In genomic region chr16:29989111-29989858, GRCh38 we compare ENCODE assay signal across 30 cellular contexts. TPM values are rescaled to one million over a fixed set of nuclear protein-coding genes. Genes with fewer than 3 reads are reported as not detected.
DNase-seq lines count a peak whose midpoint lies in the region; ATAC-seq and TF ChIP-seq lines count a peak whose summit lies in the region.
"Had no signal": no experiment of that assay in that cellular context is flagged by ENCODE, and none has a peak within 500 bp of the region (broad histone marks: within the 10 kb centered on the region; RNA-seq: fewer than 3 reads in every experiment).

No MANE protein-coding gene starts in this region.

- H3K36me3 Mint-ChIP-seq in activated naive CD4-positive, alpha-beta T cell treated with anti-CD3 and anti-CD28 coated beads, Interleukin-2, amount 50 U/mL, for 72 hours: peaks cover 0 to 10% of the 10 kb centered on the region in 2 donors
- H3K36me3 Mint-ChIP-seq in brain: peaks cover 34% of the 10 kb centered on the region
- H3K36me3 Mint-ChIP-seq: natural killer cell had no signal

- peak overlapping the region; percentile 73 to 86 (median 80) for H3K27ac ChIP-seq in upper lobe of left lung
- H3K27ac ChIP-seq: ascending aorta, BLaER1, heart right ventricle, HL-60, Peyer's patch, SJCRH30 had no signal

- TF ChIP-seq CTCF in brain (conservative IDR thresholded peaks at IDR 0.05) (no peak), mucosa of descending colon (IDR thresholded peaks at IDR 0.05) (no peak), upper lobe of left lung (IDR thresholded peaks at IDR 0.05) (no peak)

- ATAC-seq in activated naive CD4-positive, alpha-beta T cell treated with anti-CD3 and anti-CD28 coated beads, Interleukin-2, amount 50 U/mL, for 72 hours: no peak
- peak; percentile 61 for ATAC-seq in mucosa of descending colon
- ATAC-seq in upper lobe of left lung (ENCODE audit: low FRiP score in 2 of 2): peak; percentile 15 to 74
- no peak for ATAC-seq in GM21360 (IDR thresholded peaks at IDR 0.05; ENCODE audit: unreplicated experiment)
- ATAC-seq: activated CD4-positive, alpha-beta T cell treated with anti-CD3 and anti-CD28 coated beads for 36 hours; activated T-cell treated with anti-CD3 and anti-CD28 coated beads, Interleukin-2, amount 50 U/mL, for 72 hours; GM12878; heart right ventricle; left cardiac atrium; natural killer cell; T-cell had no signal

- DNase-seq in activated naive CD4-positive, alpha-beta T cell treated with anti-CD3 and anti-CD28 coated beads, Interleukin-2, amount 50 U/mL, for 72 hours (ENCODE audit: low spot score in 2 of 2): no peak
- no peak for DNase-seq in activated naive CD4-positive, alpha-beta T cell (lab: John Stamatoyannopoulos, UW)
- DNase-seq in mucosa of descending colon (peak in 2 of 3 donors; percentile 41 to 48), upper lobe of left lung (peak in 1 of 2 donors; percentile 87), NCI-H2081 (lab: John Stamatoyannopoulos, UW) (no peak), T-helper 9 cell (no peak)
- DNase-seq: activated CD4-positive, alpha-beta T cell treated with anti-CD3 and anti-CD28 coated beads for 36 hours; activated naive CD4-positive, alpha-beta T cell treated with anti-CD3 and anti-CD28 coated beads, Interleukin-2, amount 10 ng/mL, durations not matched to agents 7 days and 5 days; activated T-cell treated with anti-CD3 and anti-CD28 coated beads, Interleukin-2, amount 50 U/mL, for 72 hours; Calu3; central memory CD4-positive, alpha-beta T cell; foreskin fibroblast; heart right ventricle; Kasumi-1; left cardiac atrium; natural killer cell; NCI-H1694 treated with DMSO at 0.1 percent for 48 hours; NCI-H2171 treated with DMSO at 0.1 percent for 48 hours; NCI-H524 treated with DMSO at 0.1 percent for 48 hours; SJCRH30; T-cell had no signal

- intact Hi-C loops in mucosa of descending colon (cut with DNase I, micrococcal nuclease): no loop called here

- H3K36me3 ChIP-seq in mucosa of descending colon (ENCODE audit: low read depth) (peaks cover 13% of the 10 kb centered on the region), upper lobe of left lung (peaks cover 40 to 96% (median 82%) of the 10 kb centered on the region in 4 donors)

- no peak for TF ChIP-seq EP300 in upper lobe of left lung (IDR thresholded peaks at IDR 0.05)

- no peaks in the 10 kb centered on the region for H3K27me3 Mint-ChIP-seq in brain
- H3K27me3 Mint-ChIP-seq: activated CD4-positive, alpha-beta T cell treated with anti-CD3 and anti-CD28 coated beads for 36 hours; activated naive CD4-positive, alpha-beta T cell treated with anti-CD3 and anti-CD28 coated beads, Interleukin-2, amount 10 ng/mL, durations not matched to agents 7 days and 5 days; T-cell had no signal

- peak overlapping the region; percentile 62 to 81 for H3K27ac Mint-ChIP-seq in activated naive CD4-positive, alpha-beta T cell treated with anti-CD3 and anti-CD28 coated beads, Interleukin-2, amount 50 U/mL, for 72 hours
- H3K27ac Mint-ChIP-seq in brain: peak overlapping the region in 4 of 5 experiments; percentile 1 to 82 (median 29)
- H3K27ac Mint-ChIP-seq: activated CD4-positive, alpha-beta T cell treated with anti-CD3 and anti-CD28 coated beads for 36 hours; activated naive CD4-positive, alpha-beta T cell treated with anti-CD3 and anti-CD28 coated beads, Interleukin-2, amount 10 ng/mL, durations not matched to agents 7 days and 5 days; activated T-cell treated with anti-CD3 and anti-CD28 coated beads, Interleukin-2, amount 50 U/mL, for 72 hours; mesothelial cell of epicardium; T-cell had no signal

- no peak overlapping the region for H3K4me3 Mint-ChIP-seq in brain
- H3K4me3 Mint-ChIP-seq: activated CD4-positive, alpha-beta T cell treated with anti-CD3 and anti-CD28 coated beads for 36 hours; activated naive CD4-positive, alpha-beta T cell treated with anti-CD3 and anti-CD28 coated beads, Interleukin-2, amount 10 ng/mL, durations not matched to agents 7 days and 5 days; activated T-cell treated with anti-CD3 and anti-CD28 coated beads, Interleukin-2, amount 50 U/mL, for 72 hours; mesothelial cell of epicardium; natural killer cell; T-cell had no signal

- 66 to 79% methylated on average over 23 of the region's 23 CpGs for WGBS in upper lobe of left lung, 2 donors

- TF ChIP-seq POLR2A in upper lobe of left lung (IDR thresholded peaks at IDR 0.05): peak in 1 of 4 donors; percentile 56

- peaks cover 5% of the 10 kb centered on the region for H3K4me1 ChIP-seq in mucosa of descending colon (ENCODE audit: low read depth)
- H3K4me1 ChIP-seq in upper lobe of left lung: peaks cover 10 to 70% (median 52%) of the 10 kb centered on the region in 4 donors
- H3K4me1 ChIP-seq: ascending aorta, SJCRH30 had no signal

- H3K4me1 Mint-ChIP-seq in brain: peaks cover 6% of the 10 kb centered on the region

- no peaks in the 10 kb centered on the region for H3K27me3 ChIP-seq in upper lobe of left lung
- H3K27me3 ChIP-seq: ascending aorta, BLaER1, heart right ventricle, Peyer's patch, SJCRH30 had no signal

- no peak overlapping the region for H3K4me3 ChIP-seq in mucosa of descending colon
- peak overlapping the region in 3 of 4 donors; percentile 14 to 40 (median 32) for H3K4me3 ChIP-seq in upper lobe of left lung
- H3K4me3 ChIP-seq: ascending aorta, BLaER1, GM12878, heart right ventricle, Peyer's patch, SJCRH30 had no signal

- no peaks in the 10 kb centered on the region for H3K9me3 ChIP-seq in mucosa of descending colon
- H3K9me3 ChIP-seq in upper lobe of left lung: no peaks in the 10 kb centered on the region
- H3K9me3 ChIP-seq: ascending aorta, BLaER1, heart right ventricle, Peyer's patch, SJCRH30 had no signal

- no peaks in the 10 kb centered on the region for H3K9me3 Mint-ChIP-seq in activated naive CD4-positive, alpha-beta T cell treated with anti-CD3 and anti-CD28 coated beads, Interleukin-2, amount 50 U/mL, for 72 hours
- H3K9me3 Mint-ChIP-seq in brain: no peaks in the 10 kb centered on the region
- H3K9me3 Mint-ChIP-seq: activated naive CD4-positive, alpha-beta T cell treated with anti-CD3 and anti-CD28 coated beads, Interleukin-2, amount 10 ng/mL, durations not matched to agents 7 days and 5 days; activated T-cell treated with anti-CD3 and anti-CD28 coated beads, Interleukin-2, amount 50 U/mL, for 72 hours; mesothelial cell of epicardium; natural killer cell; T-cell had no signal

RNA-seq across cellular contexts. Expression of gene HIRIP3, which starts 6.1 kb away (rescaled TPM):
- total RNA-seq in activated naive CD4-positive, alpha-beta T cell treated with anti-CD3 and anti-CD28 coated beads, Interleukin-2, amount 50 U/mL, for 72 hours: 10 to 100 TPM; 30.1 to 38.7 TPM
- polyA plus RNA-seq in brain (ENCODE audit: insufficient read depth, low read depth, low replicate concordance): 85.9 TPM
- total RNA-seq in mucosa of descending colon: 10 to 100 TPM; 11.3 to 21.3 (median 11.9) TPM
- 10 to 100 TPM; 11.5 to 28.2 (median 25.0) TPM for total RNA-seq in upper lobe of left lung

RNA-seq across cellular contexts. Expression of gene INO80E, which starts 6.8 kb away (rescaled TPM):
- total RNA-seq in activated naive CD4-positive, alpha-beta T cell treated with anti-CD3 and anti-CD28 coated beads, Interleukin-2, amount 50 U/mL, for 72 hours: 10 to 100 TPM; 85.3 to 90.7 TPM
- 147 TPM for polyA plus RNA-seq in brain (ENCODE audit: insufficient read depth, low read depth, low replicate concordance)
- total RNA-seq in mucosa of descending colon: 10 to 100 TPM; 71.2 to 79.5 (median 78.4) TPM
- total RNA-seq in upper lobe of left lung: 10 to 100 TPM; 29.5 to 82.8 (median 55.7) TPM

RNA-seq across cellular contexts. Expression of gene TAOK2, which starts 15.6 kb away (rescaled TPM):
- 10 to 100 TPM; 29.6 to 52.7 TPM for total RNA-seq in activated naive CD4-positive, alpha-beta T cell treated with anti-CD3 and anti-CD28 coated beads, Interleukin-2, amount 50 U/mL, for 72 hours
- polyA plus RNA-seq in brain (ENCODE audit: insufficient read depth, low read depth, low replicate concordance): 45.4 TPM
- total RNA-seq in mucosa of descending colon (10 to 100 TPM; 46.6 to 53.4 (median 50.5) TPM), upper lobe of left lung (100 to 1,000 TPM in 2 of 6 donors, 10 to 100 TPM in 4; 70.2 to 195 (median 81.5) TPM)

RNA-seq across cellular contexts. Expression of gene DOC2A, which starts 21.5 kb away (rescaled TPM):
- 1 to 10 TPM in 1 of 2 donors, under 1 TPM in 1; 0.80 to 2.0 TPM for total RNA-seq in activated naive CD4-positive, alpha-beta T cell treated with anti-CD3 and anti-CD28 coated beads, Interleukin-2, amount 50 U/mL, for 72 hours
- 23.1 TPM for polyA plus RNA-seq in brain (ENCODE audit: insufficient read depth, low read depth, low replicate concordance)
- total RNA-seq in mucosa of descending colon (10 to 100 TPM in 1 of 3 donors, 1 to 10 TPM in 2; 5.2 to 16.8 (median 7.5) TPM), upper lobe of left lung (10 to 100 TPM in 1 of 6 donors, 1 to 10 TPM in 5; 1.2 to 11.0 (median 6.5) TPM)
- total RNA-seq: ascending aorta, Daoy, natural killer cell, SJCRH30 had no signal

RNA-seq across cellular contexts. Expression of gene TMEM219, which starts 27.4 kb away (rescaled TPM):
- 10 to 100 TPM; 52.5 to 63.8 TPM for total RNA-seq in activated naive CD4-positive, alpha-beta T cell treated with anti-CD3 and anti-CD28 coated beads, Interleukin-2, amount 50 U/mL, for 72 hours
- polyA plus RNA-seq in brain (ENCODE audit: insufficient read depth, low read depth, low replicate concordance): 244 TPM
- total RNA-seq in mucosa of descending colon (100 to 1,000 TPM; 116 to 209 (median 130) TPM), upper lobe of left lung (100 to 1,000 TPM in 5 of 6 donors, 10 to 100 TPM in 1; 95.4 to 187 (median 139) TPM)

Comparison
In these comparisons a context has a peak if more than half of its experiments do, and no peak if none do; other contexts are left out.
1. ATAC-seq: peak in mucosa of descending colon (single experiment) and upper lobe of left lung (2 of 2); none in activated naive CD4-positive, alpha-beta T cell treated with anti-CD3 and anti-CD28 coated beads, Interleukin-2, amount 50 U/mL, for 72 hours (0 of 2) and GM21360 (single experiment).
2. DNase-seq: peak in mucosa of descending colon (2 of 3); none in activated naive CD4-positive, alpha-beta T cell treated with anti-CD3 and anti-CD28 coated beads, Interleukin-2, amount 50 U/mL, for 72 hours (0 of 2), activated naive CD4-positive, alpha-beta T cell (0 of 4), NCI-H2081 (0 of 2) and T-helper 9 cell (single experiment).